Comparison of ENCODE assay signal across 9 cellular contexts in genomic region chr3:127673191-127674098, GRCh38. TPM values are rescaled to one million over a fixed set of nuclear protein-coding genes. Genes with fewer than 3 reads are reported as not detected.
DNase-seq lines count a peak whose midpoint lies in the region; ATAC-seq, FAIRE-seq and TF ChIP-seq lines count a peak whose summit lies in the region.
"Had no signal": no experiment of that assay in that cellular context is flagged by ENCODE, and none has a peak within 500 bp of the region (broad histone marks: within the 10 kb centered on the region; RNA-seq: fewer than 3 reads in every experiment).

No MANE protein-coding gene starts in this region.

- peak overlapping the region; percentile 88 for H3K4me2 ChIP-seq in mammary epithelial cell (ENCODE audit: insufficient read depth, low read depth, low read length)

- dilution Hi-C loops in mammary epithelial cell (cut with HindIII; ENCODE audit: low sequenced_read_pairs) = no loop called here

- ATAC-seq in CD8-positive, alpha-beta T cell = peak; percentile 45
- peak; percentile 14 for ATAC-seq in GM19467 (IDR thresholded peaks at IDR 0.05; ENCODE audit: unreplicated experiment)

- peaks cover 34% of the 10 kb centered on the region for H3K4me1 Mint-ChIP-seq in CD8-positive, alpha-beta T cell (ENCODE audit: low read depth)

- peak overlapping the region; percentile 87 for H3K4me3 ChIP-seq in CD8-positive, alpha-beta T cell (ENCODE audit: low read depth, low read length)
- H3K4me3 ChIP-seq in mammary epithelial cell (replicated peaks in 1 of 3; ENCODE audit: insufficient read depth in 1 of 3, low read depth in 2 of 3, low read length in 3 of 3) = peak overlapping the region; percentile 80 to 95 (median 89)
- peak overlapping the region; percentile 66 to 67 for H3K4me3 ChIP-seq in kidney (ENCODE audit: low read length in 2 of 2)

- peak overlapping the region; percentile 93 for H3K4me3 Mint-ChIP-seq in CD8-positive, alpha-beta T cell

- peak; percentile 24 to 78 (median 60) for DNase-seq in CD8-positive, alpha-beta T cell
- DNase-seq in HT1080 (ENCODE audit: low read depth) = peak; percentile 75
- DNase-seq in T-helper 2 cell = peak in 3 of 5 experiments; percentile 32 to 73 (median 53)
- no peak for DNase-seq in mammary epithelial cell
- peak; percentile 87 for DNase-seq in kidney
- DNase-seq in stimulated activated CD4-positive, alpha-beta T cell treated with anti-CD3 and anti-CD28 coated beads, Interleukin-2, amount 100 ng/mL, for 4 hours (ENCODE audit: low read depth) = peak; percentile 16
- no peak for DNase-seq in cortex of kidney (lab: John Stamatoyannopoulos, UW)

- H3K27me3 ChIP-seq in CD8-positive, alpha-beta T cell (ENCODE audit: insufficient read depth, low read length) = no peaks in the 10 kb centered on the region
- no peaks in the 10 kb centered on the region for H3K27me3 ChIP-seq in mammary epithelial cell (ENCODE audit: insufficient read depth, low read length)

- CTCF ChIA-PET in CD8-positive, alpha-beta T cell (lab: Charles Lee) = interaction anchor here (0.6 kb wide), 1 partner anchor 75 kb away, joined by 5 read pairs; the partner anchor contains the start of gene MCM2
- CTCF ChIA-PET in mammary epithelial cell (lab: Charles Lee; ENCODE audit: low non-redundant PET) = no interaction called here

- H3K27ac Mint-ChIP-seq in CD8-positive, alpha-beta T cell = peak overlapping the region; percentile 96

- H2AFZ ChIP-seq in mammary epithelial cell (ENCODE audit: low read depth, low read length) = peak overlapping the region; percentile 95

- intact Hi-C loops in CD8-positive, alpha-beta T cell (cut with DNase I, micrococcal nuclease) = loop anchor here (1.0 to 10.0 kb wide), 13 partner anchors 45 to 1759 kb away; partner anchors contain the start of genes CHCHD6 (in 2 of the 2), PLXNA1 (in 2 of the 2), ZXDC (in 2 of the 2) and EEFSEC (in 1 of the 2)
- intact Hi-C loops in mammary epithelial cell (cut with micrococcal nuclease) (loop anchor here (5.0 kb wide), 1 partner anchor 81 kb away; the partner anchor contains the start of gene TPRA1), kidney (cut with DNase I) (no loop called here)

- no peaks in the 10 kb centered on the region for H3K9me3 Mint-ChIP-seq in CD8-positive, alpha-beta T cell

- no peaks in the 10 kb centered on the region for H3K79me2 ChIP-seq in mammary epithelial cell (ENCODE audit: insufficient read depth, low read length)

- H3K36me3 Mint-ChIP-seq in CD8-positive, alpha-beta T cell = peaks cover 29% of the 10 kb centered on the region

- H3K36me3 ChIP-seq in CD8-positive, alpha-beta T cell (ENCODE audit: insufficient read depth, low read length) = peaks cover 9% of the 10 kb centered on the region
- H3K36me3 ChIP-seq in mammary epithelial cell (ENCODE audit: insufficient read depth, low read length) (no peaks in the 10 kb centered on the region), kidney (ENCODE audit: control insufficient read depth in 1 of 2, insufficient read depth in 2 of 2, low read length in 2 of 2) (no peaks in the 10 kb centered on the region)

- in situ Hi-C loops in mammary epithelial cell (cut with MboI; ENCODE audit: low sequenced_read_pairs in 2 of 2) = no loop called here

- no peaks in the 10 kb centered on the region for H3K27me3 Mint-ChIP-seq in CD8-positive, alpha-beta T cell (ENCODE audit: low read depth)

- no peak for TF ChIP-seq CTCF in CD8-positive, alpha-beta T cell (IDR thresholded peaks at IDR 0.05)
- TF ChIP-seq CTCF in mammary epithelial cell (conservative IDR thresholded peaks at IDR 0.05 in 1 of 2, IDR thresholded peaks at IDR 0.05 in 1 of 2; ENCODE audit: extremely low read depth in 1 of 2, insufficient read depth in 1 of 2, low read depth in 1 of 2, low read length in 2 of 2) = no peak
- TF ChIP-seq CTCF in kidney (IDR thresholded peaks at IDR 0.05; ENCODE audit: borderline replicate concordance, extremely low read depth, insufficient read depth) = no peak

- POLR2A ChIA-PET in CD8-positive, alpha-beta T cell (lab: Charles Lee) = interaction anchor here (1.1 to 2.0 kb wide), 4 partner anchors 9 to 76 kb away, joined by 3 to 12 read pairs (median 6); partner anchors contain the start of gene MCM2

- 62% methylated on average over 24 of the region's 50 CpGs for WGBS in mammary epithelial cell (ENCODE audit: low coverage, missing lambda C conversion rate)

- no peaks in the 10 kb centered on the region for H4K20me1 ChIP-seq in mammary epithelial cell (ENCODE audit: insufficient read depth, low read length)

- H3K9ac ChIP-seq in mammary epithelial cell (ENCODE audit: insufficient read depth, low read length) (peak overlapping the region; percentile 46), kidney (ENCODE audit: low read length in 2 of 2) (peak overlapping the region; percentile 41 to 67)

- H3K4me1 ChIP-seq in CD8-positive, alpha-beta T cell (ENCODE audit: insufficient read depth, low read length) = peaks cover 31% of the 10 kb centered on the region
- peaks cover 22% of the 10 kb centered on the region for H3K4me1 ChIP-seq in mammary epithelial cell (ENCODE audit: insufficient read depth, low read length)
- H3K4me1 ChIP-seq in kidney (ENCODE audit: control insufficient read depth in 1 of 2, insufficient read depth in 1 of 2, low read depth in 1 of 2, low read length in 2 of 2) = peaks cover 5 to 13% of the 10 kb centered on the region in 2 donors

- peak overlapping the region; percentile 86 for H3K27ac ChIP-seq in CD8-positive, alpha-beta T cell (ENCODE audit: low read depth, low read length)
- H3K27ac ChIP-seq in mammary epithelial cell (ENCODE audit: insufficient read depth, low read depth, low read length) = peak overlapping the region; percentile 35
- no peak overlapping the region for H3K27ac ChIP-seq in kidney (ENCODE audit: low read depth in 2 of 2, low read length in 2 of 2)

- BruUV-seq in mammary epithelial cell (replicated peaks; lab: Mats Ljungman, UMichigan) = no TSS peak

- no peak for FAIRE-seq in kidney (lab: Jason Lieb, UNC)
- FAIRE-seq: TTC549 had no signal

- H3K9me3 ChIP-seq in CD8-positive, alpha-beta T cell (ENCODE audit: low read length) = no peaks in the 10 kb centered on the region
- H3K9me3 ChIP-seq in mammary epithelial cell (replicated peaks; ENCODE audit: insufficient read depth, low read length) (no peaks in the 10 kb centered on the region), kidney (ENCODE audit: control insufficient read depth in 1 of 2, low read length in 2 of 2) (no peaks in the 10 kb centered on the region)

RNA-seq across cellular contexts. Expression of gene ABTB1, which starts 0.7 kb away (rescaled TPM):
- total RNA-seq in CD8-positive, alpha-beta T cell = 10 to 100 TPM; 86.0 to 88.1 TPM
- total RNA-seq in HT1080 (2014; rRNA removed; shearing (Covaris generic)) = 6.6 and 16.8 TPM in 2 replicates
- 28.9 and 31.7 TPM in 2 replicates for polyA plus RNA-seq in HT1080 (2015; cell fraction: cytosol; rRNA removed)
- polyA plus RNA-seq in HT1080 (2015; cell fraction: nucleus; rRNA removed) = 137 and 138 TPM in 2 replicates
- 10 to 100 TPM in 1 of 2 donors, 1 to 10 TPM in 1; 4.3 to 14.7 TPM for total RNA-seq in mammary epithelial cell
- polyA plus RNA-seq in mammary epithelial cell = 13.3 TPM
- polyA minus RNA-seq in mammary epithelial cell = 5.9 TPM
- 29.2 TPM for total RNA-seq in kidney
- 43.2 TPM for polyA plus RNA-seq in kidney (ENCODE audit: insufficient read depth, low read depth, low replicate concordance)

RNA-seq across cellular contexts. Expression of gene PODXL2, which starts 44.5 kb away (rescaled TPM):
- total RNA-seq in CD8-positive, alpha-beta T cell = 1 to 10 TPM; 2.7 to 3.2 TPM
- total RNA-seq in HT1080 (2014; rRNA removed; shearing (Covaris generic)) = 71.8 and 73.2 TPM in 2 replicates
- 66.2 and 78.3 TPM in 2 replicates for polyA plus RNA-seq in HT1080 (2015; cell fraction: cytosol; rRNA removed)
- polyA plus RNA-seq in HT1080 (2015; cell fraction: nucleus; rRNA removed) = 58.4 and 60.7 TPM in 2 replicates
- total RNA-seq in mammary epithelial cell (1 to 10 TPM; 1.5 to 4.3 TPM), kidney (7.4 TPM)
- polyA plus RNA-seq in mammary epithelial cell (0.11 TPM), kidney (ENCODE audit: insufficient read depth, low read depth, low replicate concordance) (10.5 TPM)
- polyA minus RNA-seq in mammary epithelial cell = not detected

Comparison
In these comparisons a context has a peak if more than half of its experiments do, and no peak if none do; other contexts are left out.
1. DNase-seq: peak in CD8-positive, alpha-beta T cell (7 of 7), HT1080 (single experiment), T-helper 2 cell (3 of 5), kidney (single experiment) and stimulated activated CD4-positive, alpha-beta T cell treated with anti-CD3 and anti-CD28 coated beads, Interleukin-2, amount 100 ng/mL, for 4 hours (single experiment); none in mammary epithelial cell (single experiment) and cortex of kidney (single experiment).
2. H3K27ac ChIP-seq: peak in CD8-positive, alpha-beta T cell (single experiment) and mammary epithelial cell (single experiment); none in kidney (0 of 2).
3. Peak in every context shown above with its lines, with median percentiles within 50 percentile points of each other: H3K4me3 ChIP-seq.